Comparison of ENCODE assay signal across 1 cellular context in the genomic region with DNA sequence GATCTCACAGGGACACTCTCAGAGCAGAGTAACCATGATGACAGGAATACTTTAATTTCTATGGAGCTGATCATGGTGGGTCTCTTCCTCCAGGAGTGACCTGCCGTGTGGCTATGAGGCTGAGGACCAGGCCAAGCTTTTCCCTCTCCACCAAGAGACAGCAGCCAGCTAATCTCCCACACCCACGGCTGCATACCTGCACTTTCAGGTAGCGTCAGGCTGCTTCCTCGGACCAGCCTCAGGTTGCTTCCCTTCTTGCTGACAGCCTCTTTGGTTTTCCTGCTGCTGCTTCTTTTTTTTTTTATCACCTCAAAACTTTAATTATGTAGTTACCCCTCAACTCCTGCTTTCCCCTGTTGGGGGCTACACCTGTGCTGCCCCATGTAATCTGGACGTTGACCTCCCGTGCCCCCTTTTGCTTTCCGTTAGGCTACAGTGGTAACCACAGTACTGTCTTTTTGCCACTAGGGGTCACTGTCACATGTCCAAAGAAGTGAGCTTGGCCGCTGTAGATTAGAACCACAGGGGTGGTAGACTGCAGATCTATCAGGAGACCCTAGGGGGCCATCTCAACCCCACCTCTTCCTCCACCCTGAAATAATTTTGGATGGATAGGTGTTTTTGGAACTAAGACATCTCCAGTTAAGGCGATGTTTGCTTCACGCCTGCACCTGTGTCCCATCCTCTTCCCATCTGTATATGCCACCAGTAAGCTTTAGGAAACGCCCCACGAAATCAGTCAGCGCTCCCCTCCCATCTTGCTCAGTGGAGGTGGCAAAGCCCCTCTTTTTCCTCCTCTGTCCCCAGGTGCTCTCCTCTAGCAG.
A peak's percentile ranks its signal among the peaks of the same experiment; 100 is the strongest.
TF ChIP-seq lines count a peak whose summit lies in the region.

No MANE protein-coding gene starts in this region.

TF ChIP-seq in neural cell, 6 proteins besides CTCF, POLR2A, EP300 and RAD21:
- TF ChIP-seq SMC3 (conservative IDR thresholded peaks at IDR 0.05; ENCODE audit: poor library complexity) (peak; percentile 81), MXI1 (conservative IDR thresholded peaks at IDR 0.05; ENCODE audit: poor library complexity, severe bottlenecking) (peak; percentile 14), POLR2AphosphoS5 (IDR thresholded peaks at IDR 0.05) (no peak)
